8 cellular contexts compared by ENCODE assay signal in the genomic region with DNA sequence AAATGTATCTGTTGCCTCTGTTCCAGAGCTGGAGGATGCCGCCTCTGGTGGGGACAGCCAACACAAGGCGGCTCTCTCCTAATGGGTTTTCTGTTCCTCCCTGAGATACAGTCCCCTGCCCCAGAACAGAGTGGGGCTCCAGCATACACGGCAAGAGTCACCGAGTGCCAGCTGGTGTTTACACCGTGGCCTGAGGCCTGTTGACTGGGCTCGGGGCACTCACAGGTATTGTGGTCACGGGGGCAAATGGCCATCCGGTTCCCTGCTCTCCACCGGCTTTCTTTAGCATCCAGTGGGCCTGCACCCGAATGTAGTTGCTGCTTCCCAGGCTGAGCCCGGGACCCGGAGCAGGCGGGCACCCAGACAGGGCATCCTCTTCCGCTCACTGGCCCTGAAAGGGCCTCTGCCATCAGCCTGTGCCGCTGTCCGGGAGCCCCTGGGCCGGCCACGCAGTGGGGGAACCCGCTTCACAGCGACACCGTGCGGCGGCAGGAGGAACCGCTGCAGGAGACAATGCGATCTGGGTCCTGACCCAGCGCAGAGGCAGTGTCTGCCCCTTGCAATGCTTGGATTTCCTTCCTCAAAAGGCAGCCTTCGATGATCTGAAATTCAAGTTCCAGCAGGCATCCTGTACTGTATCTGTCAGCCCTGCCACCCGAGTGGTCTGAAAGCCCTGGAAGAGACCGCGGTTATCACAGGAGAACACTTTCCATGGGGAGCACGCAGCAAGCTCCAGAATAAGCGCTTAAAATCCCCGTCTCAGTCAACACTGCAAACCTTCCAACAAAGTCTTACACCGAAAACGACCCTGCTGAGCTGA. TPM values are rescaled to one million over a fixed set of nuclear protein-coding genes. Genes with fewer than 3 reads are reported as not detected.
DNase-seq lines count a peak whose midpoint lies in the region; ATAC-seq, FAIRE-seq and TF ChIP-seq lines count a peak whose summit lies in the region.

No MANE protein-coding gene starts in this region.

- peak; percentile 52 to 68 for TF ChIP-seq RAD21 in A549 (conservative IDR thresholded peaks at IDR 0.05 in 1 of 2, IDR thresholded peaks at IDR 0.05 in 1 of 2)

- ATAC-seq in A549 (peak; percentile 84 to 97), aorta (ENCODE audit: low FRiP score) (peak; percentile 75), HG02938 (IDR thresholded peaks at IDR 0.05; ENCODE audit: unreplicated experiment) (no peak)

- POLR2A ChIA-PET in A549 (lab: Yijun Ruan, JAX): no interaction called here

- TF ChIP-seq CTCF in A549 (IDR thresholded peaks at IDR 0.05): peak; percentile 82
- peak; percentile 53 to 78 (median 63) for TF ChIP-seq CTCF in prostate gland (IDR thresholded peaks at IDR 0.05)

- H3K27ac ChIP-seq in A549: no peak overlapping the region
- no peak overlapping the region for H3K27ac ChIP-seq in prostate gland
- H3K27ac ChIP-seq in aorta (ENCODE audit: low read depth in 1 of 2, low read length in 2 of 2): no peak overlapping the region

- intact Hi-C loops in prostate gland (cut with DNase I) (no loop called here), aorta (cut with DNase I) (loop anchor here (5.0 kb wide), 1 partner anchor 81 kb away; no protein-coding TSS in a partner anchor)

- H3K27me3 ChIP-seq in prostate gland (replicated peaks; ENCODE audit: insufficient read depth) (peaks cover 3% of the 10 kb centered on the region), aorta (ENCODE audit: control insufficient read depth in 1 of 2, insufficient read depth in 2 of 2, low read length in 1 of 2) (no peaks in the 10 kb centered on the region)

- H3K4me3 ChIP-seq in A549: no peak overlapping the region
- H3K4me3 ChIP-seq in prostate gland: no peak overlapping the region
- no peak overlapping the region for H3K4me3 ChIP-seq in aorta (ENCODE audit: low read length in 2 of 2)

- H3K9me3 ChIP-seq in A549: no peaks in the 10 kb centered on the region
- H3K9me3 ChIP-seq in prostate gland: no peaks in the 10 kb centered on the region
- H3K9me3 ChIP-seq in aorta (ENCODE audit: control insufficient read depth, low read length): no peaks in the 10 kb centered on the region

- H3K36me3 ChIP-seq in prostate gland (no peaks in the 10 kb centered on the region), aorta (ENCODE audit: control insufficient read depth in 1 of 2, insufficient read depth in 2 of 2, low read length in 1 of 2) (no peaks in the 10 kb centered on the region)

- DNase-seq in A549 (ENCODE audit: low read depth in 1 of 2, low spot score in 1 of 2): peak; percentile 44 to 83
- peak; percentile 83 for DNase-seq in GM19239 (ENCODE audit: insufficient read length, low spot score)
- peak; percentile 62 for DNase-seq in RPMI8226
- DNase-seq in activated gamma-delta T cell (lab: John Stamatoyannopoulos, UW): peak; percentile 36
- peak; percentile 81 for DNase-seq in germinal center (ENCODE audit: low spot score)
- no peak for DNase-seq in prostate gland (ENCODE audit: low spot score)
- peak; percentile 63 to 87 for DNase-seq in aorta

- WGBS in A549 (ENCODE audit: missing lambda C conversion rate): 34% methylated on average over 31 of the region's 35 CpGs
- 48% methylated on average over 24 of the region's 35 CpGs for WGBS in prostate gland
- WGBS in aorta, 2 donors: 26 to 28% methylated on average over 35 of the region's 35 CpGs

- no peak for TF ChIP-seq EP300 in A549 (IDR thresholded peaks at IDR 0.05)

- CTCF ChIA-PET in A549 (lab: Yijun Ruan, JAX): interaction anchor here (0.6 to 6.9 kb wide), 25 partner anchors 11 to 369 kb away, joined by 3 to 54 read pairs (median 3); a partner anchor contains a TSS

- no peak for FAIRE-seq in A549 (lab: Jason Lieb, UNC)
- FAIRE-seq in GM19239 (lab: Jason Lieb, UNC): peak; percentile 76

- H3K4me1 ChIP-seq in A549 (no peaks in the 10 kb centered on the region), prostate gland (replicated peaks) (no peaks in the 10 kb centered on the region), aorta (ENCODE audit: control insufficient read depth in 1 of 2, insufficient read depth in 2 of 2, low read length in 2 of 2) (no peaks in the 10 kb centered on the region)

- TF ChIP-seq POLR2A in A549 (IDR thresholded peaks at IDR 0.05; ENCODE audit: low read length) (no peak), prostate gland (IDR thresholded peaks at IDR 0.05) (no peak)

- peak overlapping the region; percentile 37; the same call in 1 of the 3 replicates for H3K4me2 ChIP-seq in A549

TF ChIP-seq in A549, 52 proteins besides CTCF, POLR2A, EP300 and RAD21:
- TF ChIP-seq, protein P1, sequence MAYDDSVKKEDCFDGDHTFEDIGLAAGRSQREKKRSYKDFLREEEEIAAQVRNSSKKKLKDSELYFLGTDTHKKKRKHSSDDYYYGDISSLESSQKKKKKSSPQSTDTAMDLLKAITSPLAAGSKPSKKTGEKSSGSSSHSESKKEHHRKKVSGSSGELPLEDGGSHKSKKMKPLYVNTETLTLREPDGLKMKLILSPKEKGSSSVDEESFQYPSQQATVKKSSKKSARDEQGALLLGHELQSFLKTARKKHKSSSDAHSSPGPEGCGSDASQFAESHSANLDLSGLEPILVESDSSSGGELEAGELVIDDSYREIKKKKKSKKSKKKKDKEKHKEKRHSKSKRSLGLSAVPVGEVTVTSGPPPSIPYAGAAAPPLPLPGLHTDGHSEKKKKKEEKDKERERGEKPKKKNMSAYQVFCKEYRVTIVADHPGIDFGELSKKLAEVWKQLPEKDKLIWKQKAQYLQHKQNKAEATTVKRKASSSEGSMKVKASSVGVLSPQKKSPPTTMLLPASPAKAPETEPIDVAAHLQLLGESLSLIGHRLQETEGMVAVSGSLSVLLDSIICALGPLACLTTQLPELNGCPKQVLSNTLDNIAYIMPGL (CRISPR knock-in tag; IDR thresholded peaks at IDR 0.05; ENCODE audit: borderline replicate concordance): no peak
- TF ChIP-seq MYC (IDR thresholded peaks at IDR 0.05; ENCODE audit: borderline replicate concordance, low read length) (no peak), POLR2AphosphoS2 (conservative IDR thresholded peaks at IDR 0.05; ENCODE audit: low read length) (no peak), SMC3 (IDR thresholded peaks at IDR 0.05) (peak; percentile 63)

RNA-seq across cellular contexts. Expression of a gene that starts 0.9 kb away (rescaled TPM):
- polyA plus RNA-seq in A549 (2011; rRNA removed) (not detected in 2 replicates), A549 (2017; fragmentation: RNase III; extraction: RNeasy Plus Mini Kit Qiagen cat#74134 plus additional on column Dnase treatment) (not detected in 3 replicates), aorta (not detected)
- not detected in 2 replicates for polyA plus RNA-seq in A549 (2012; cell fraction: cytosol; rRNA removed)
- not detected in 2 replicates for polyA plus RNA-seq in A549 (2012; cell fraction: nucleus; rRNA removed)
- not detected in 2 replicates for polyA minus RNA-seq in A549 (2011; rRNA and poly(A)+ RNA removed)
- total RNA-seq in prostate gland (not detected), aorta (not detected)

RNA-seq across cellular contexts. Expression of a gene that starts 6.8 kb away (rescaled TPM):
- polyA plus RNA-seq in A549 (2011; rRNA removed) (not detected in 2 replicates), A549 (2017; fragmentation: RNase III; extraction: RNeasy Plus Mini Kit Qiagen cat#74134 plus additional on column Dnase treatment) (not detected in 3 replicates), aorta (not detected)
- not detected in 2 replicates for polyA plus RNA-seq in A549 (2012; cell fraction: cytosol; rRNA removed)
- not detected in 2 replicates for polyA plus RNA-seq in A549 (2012; cell fraction: nucleus; rRNA removed)
- polyA minus RNA-seq in A549 (2011; rRNA and poly(A)+ RNA removed): not detected in 2 replicates
- total RNA-seq in prostate gland (not detected), aorta (not detected)

RNA-seq across cellular contexts. Expression of a gene that starts 20.5 kb away (rescaled TPM):
- polyA plus RNA-seq in A549 (2011; rRNA removed) (not detected in 2 replicates), A549 (2017; fragmentation: RNase III; extraction: RNeasy Plus Mini Kit Qiagen cat#74134 plus additional on column Dnase treatment) (not detected in 3 replicates), aorta (not detected)
- not detected in 2 replicates for polyA plus RNA-seq in A549 (2012; cell fraction: cytosol; rRNA removed)
- not detected in 2 replicates for polyA plus RNA-seq in A549 (2012; cell fraction: nucleus; rRNA removed)
- polyA minus RNA-seq in A549 (2011; rRNA and poly(A)+ RNA removed): not detected in 2 replicates
- total RNA-seq in prostate gland (not detected), aorta (not detected)

RNA-seq across cellular contexts. Expression of a gene that starts 30.6 kb away (rescaled TPM):
- not detected in 2 replicates for polyA plus RNA-seq in A549 (2011; rRNA removed)
- polyA plus RNA-seq in A549 (2012; cell fraction: cytosol; rRNA removed): not detected in 2 replicates
- 0.05 TPM in 1 of 2 replicates, not detected in the other for polyA plus RNA-seq in A549 (2012; cell fraction: nucleus; rRNA removed)
- polyA plus RNA-seq in A549 (2017; fragmentation: RNase III; extraction: RNeasy Plus Mini Kit Qiagen cat#74134 plus additional on column Dnase treatment): not detected in 3 replicates
- not detected in 2 replicates for polyA minus RNA-seq in A549 (2011; rRNA and poly(A)+ RNA removed)
- total RNA-seq in prostate gland: not detected
- not detected for total RNA-seq in aorta
- not detected for polyA plus RNA-seq in aorta

RNA-seq across cellular contexts. Expression of a gene that starts 43.6 kb away (rescaled TPM):
- not detected in 2 replicates for polyA plus RNA-seq in A549 (2011; rRNA removed)
- not detected in 2 replicates for polyA plus RNA-seq in A549 (2012; cell fraction: cytosol; rRNA removed)
- not detected in 2 replicates for polyA plus RNA-seq in A549 (2012; cell fraction: nucleus; rRNA removed)
- not detected in 3 replicates for polyA plus RNA-seq in A549 (2017; fragmentation: RNase III; extraction: RNeasy Plus Mini Kit Qiagen cat#74134 plus additional on column Dnase treatment)
- not detected in 2 replicates for polyA minus RNA-seq in A549 (2011; rRNA and poly(A)+ RNA removed)
- total RNA-seq in prostate gland: not detected
- not detected for total RNA-seq in aorta
- not detected for polyA plus RNA-seq in aorta
